ENCODE assay signal across 23 cellular contexts in genomic region chr5:127316013-127316412, GRCh38. TPM values are rescaled to one million over a fixed set of nuclear protein-coding genes. Genes with fewer than 3 reads are reported as not detected.
DNase-seq lines count a peak whose midpoint lies in the region; ATAC-seq and TF ChIP-seq lines count a peak whose summit lies in the region.
"Had no signal": no experiment of that assay in that cellular context is flagged by ENCODE, and none has a peak within 500 bp of the region (broad histone marks: within the 10 kb centered on the region; RNA-seq: fewer than 3 reads in every experiment).

No MANE protein-coding gene starts in this region.

- H3F3A ChIP-seq in GM23248 (ENCODE audit: insufficient read depth): peaks cover 17% of the 10 kb centered on the region; the same call in 1 of the 2 replicates

- H3K36me3 ChIP-seq in transverse colon (no peaks in the 10 kb centered on the region), OCI-LY7 (ENCODE audit: insufficient read depth, low read length) (no peaks in the 10 kb centered on the region), GM23248 (ENCODE audit: low read depth) (no peaks in the 10 kb centered on the region)
- H3K36me3 ChIP-seq: BE2C had no signal

- DNase-seq in ELF-1 (ENCODE audit: low read depth, low spot score): peak; percentile 6
- DNase-seq in NCI-H69 (lab: John Stamatoyannopoulos, UW): peak; percentile 55
- peak; percentile 23 to 36 for DNase-seq in left colon
- peak; percentile 35 for DNase-seq in transverse colon
- DNase-seq in OCI-LY7 (ENCODE audit: low spot score): no peak
- no peak for DNase-seq in GM23248
- DNase-seq in AML-193 (lab: John Stamatoyannopoulos, UW): no peak
- DNase-seq: 8988T; BE2C; C1 segment of cervical spinal cord; CD4-positive, CD25-positive, alpha-beta regulatory T cell; CD8-positive, alpha-beta memory T cell; COR-L47; DMS 273 treated with DMSO at 0.1 percent for 48 hours; DMS53; GDM1; GOT3; H7; HFFc6 had no signal

- H3K9me3 ChIP-seq in transverse colon (no peaks in the 10 kb centered on the region), OCI-LY7 (ENCODE audit: low read length) (no peaks in the 10 kb centered on the region), GM23248 (ENCODE audit: low read depth) (no peaks in the 10 kb centered on the region)
- H3K9me3 ChIP-seq: BE2C had no signal

- peak; percentile 88 for ATAC-seq in left colon
- ATAC-seq: HCT116 had no signal

- H4K20me1 ChIP-seq in OCI-LY7 (ENCODE audit: insufficient read depth, low read length): no peaks in the 10 kb centered on the region
- H4K20me1 ChIP-seq in GM23248 (ENCODE audit: insufficient read depth): no peaks in the 10 kb centered on the region

- H3K27me3 ChIP-seq in transverse colon (no peaks in the 10 kb centered on the region), GM23248 (replicated peaks; ENCODE audit: insufficient read depth) (peaks cover 22% of the 10 kb centered on the region)

- no peak overlapping the region for H3K4me2 ChIP-seq in OCI-LY7 (ENCODE audit: low read length)
- H3K4me2 ChIP-seq in GM23248 (ENCODE audit: unreplicated experiment): no peak overlapping the region

- H3K9me2 ChIP-seq in OCI-LY7 (ENCODE audit: insufficient read depth, low read length): no peaks in the 10 kb centered on the region
- no peaks in the 10 kb centered on the region for H3K9me2 ChIP-seq in GM23248 (ENCODE audit: insufficient read depth)

- WGBS in transverse colon (ENCODE audit: low coverage in 1 of 2), 2 donors: 58 to 71% methylated on average over 1 of the region's 1 CpG
- 82 to 100% methylated on average over 1 of the region's 1 CpG for WGBS in GM23248 (ENCODE audit: low coverage in 1 of 2, low lambda C conversion rate in 2 of 2, missing lambda C conversion rate in 2 of 2), 2 experiments

- POLR2A ChIA-PET in OCI-LY7 (lab: Charles Lee): interaction anchor here (0.5 kb wide), 2 partner anchors 520 to 684 kb away, joined by 3 to 4 read pairs; no protein-coding TSS in a partner anchor

- H3K9ac ChIP-seq in GM23248: no peak overlapping the region

- no peak for TF ChIP-seq POLR2A in transverse colon (IDR thresholded peaks at IDR 0.05)

- in situ Hi-C loops in transverse colon (cut with MboI; ENCODE audit: low pct_ligation_motif_present in 1 of 4, low pct_unique_long_range_greater_than_20kb in 1 of 4, low sequenced_read_pairs in 3 of 4) (loop anchor here (10.0 to 25.0 kb wide), 4 partner anchors 171 to 661 kb away; no protein-coding TSS in a partner anchor), GM23248 (cut with MboI) (loop anchor here (25.0 kb wide), 1 partner anchor 654 kb away; no protein-coding TSS in a partner anchor)

- CTCF ChIA-PET in OCI-LY7 (lab: Charles Lee; ENCODE audit: unreplicated experiment): no interaction called here

- TF ChIP-seq CTCF in transverse colon (IDR thresholded peaks at IDR 0.05): no peak
- no peak for TF ChIP-seq CTCF in OCI-LY7 (conservative IDR thresholded peaks at IDR 0.05; ENCODE audit: low read length)

- H3K27ac ChIP-seq in transverse colon: no peak overlapping the region
- no peak overlapping the region for H3K27ac ChIP-seq in OCI-LY7 (ENCODE audit: low read depth, low read length, poor library complexity, severe bottlenecking)
- no peak overlapping the region for H3K27ac ChIP-seq in GM23248
- H3K27ac ChIP-seq: HL-60 had no signal

- H3K79me2 ChIP-seq in OCI-LY7 (ENCODE audit: insufficient read depth, low read depth, low read length) (no peaks in the 10 kb centered on the region), GM23248 (ENCODE audit: insufficient read depth) (no peaks in the 10 kb centered on the region)

- intact Hi-C loops in left colon (cut with DNase I, micrococcal nuclease) (no loop called here), transverse colon (cut with DNase I; ENCODE audit: low total_unique reads) (no loop called here), OCI-LY7 (cut with micrococcal nuclease; ENCODE audit: unreplicated experiment) (loop anchor here (10.0 kb wide), 2 partner anchors 179 to 471 kb away; no protein-coding TSS in a partner anchor)

- no TSS peak for BruUV-seq in OCI-LY7 (replicated peaks; lab: Mats Ljungman, UMichigan)

- H3K4me1 ChIP-seq in transverse colon (peaks cover 0 to 23% (median 4%) of the 10 kb centered on the region in 4 donors), OCI-LY7 (ENCODE audit: insufficient read depth, low read length, poor library complexity, severe bottlenecking) (peaks cover 13% of the 10 kb centered on the region), GM23248 (ENCODE audit: insufficient read depth) (peaks cover 10% of the 10 kb centered on the region)
- H3K4me1 ChIP-seq: BE2C had no signal

- no peak for TF ChIP-seq EP300 in transverse colon (IDR thresholded peaks at IDR 0.05; ENCODE audit: low read depth)

- H3K4me3 ChIP-seq in transverse colon (no peak overlapping the region), OCI-LY7 (ENCODE audit: low read depth, low read length, poor library complexity, severe bottlenecking) (no peak overlapping the region), GM23248 (no peak overlapping the region)

- H2AFZ ChIP-seq in OCI-LY7 (ENCODE audit: low read length): no peak overlapping the region
- no peak overlapping the region for H2AFZ ChIP-seq in GM23248

RNA-seq across cellular contexts. Expression of gene MEGF10, which starts 25.4 kb away (rescaled TPM):
- total RNA-seq in left colon: under 1 TPM; 0.49 to 0.92 TPM
- 1 to 10 TPM in 2 of 4 donors, under 1 TPM in 1, not detected in 1; 0.68 to 3.0 (median 2.9) TPM for total RNA-seq in transverse colon
- total RNA-seq in OCI-LY7 (2014; rRNA removed; shearing (Covaris generic)): not detected in 2 replicates
- not detected in 2 replicates for total RNA-seq in OCI-LY7 (2022)
- total RNA-seq in GM23248 (2014; rRNA removed; shearing (Covaris generic)): not detected in 2 replicates
- polyA plus RNA-seq in GM23248 (2016; fragmentation: Nextera tagmentation; extraction: Ambion mirVana): not detected in 2 replicates
- total RNA-seq: CD4-positive, CD25-positive, alpha-beta regulatory T cell; CD8-positive, alpha-beta memory T cell; HFFc6 had no signal
- polyA plus RNA-seq: AG04450; CD8-positive, alpha-beta memory T cell; IgD-negative memory B cell had no signal

Comparison
In these comparisons a context has a peak if more than half of its experiments do, and no peak if none do; other contexts are left out.
1. DNase-seq: peak in ELF-1 (single experiment), NCI-H69 (single experiment), left colon (2 of 2) and transverse colon (single experiment); none in OCI-LY7 (single experiment), GM23248 (single experiment) and AML-193 (0 of 2).